Comparison of ENCODE assay signal across 2 cellular contexts in genomic region chr16:82979406-82980111, GRCh38.
TF ChIP-seq lines count a peak whose summit lies in the region.

No MANE protein-coding gene starts in this region.

TF ChIP-seq in IMR-90, 13 proteins besides CTCF, POLR2A, EP300 and RAD21 (continued from another document):
- TF ChIP-seq MXI1 (IDR thresholded peaks at IDR 0.05; ENCODE audit: borderline replicate concordance, low read depth, low read length) (no peak), ELK1 (IDR thresholded peaks at IDR 0.05; ENCODE audit: borderline replicate concordance, low read depth, low read length) (no peak)

TF ChIP-seq in WTC11, 78 proteins besides CTCF, POLR2A, EP300 and RAD21 (continued from another document):
- TF ChIP-seq PRDM15 (CRISPR knock-in tag; IDR thresholded peaks at IDR 0.05) = no peak
- no peak for TF ChIP-seq ZNF416 (CRISPR knock-in tag; IDR thresholded peaks at IDR 0.05)
- no peak for TF ChIP-seq TP53 (CRISPR knock-in tag; IDR thresholded peaks at IDR 0.05)
